In the genomic region with DNA sequence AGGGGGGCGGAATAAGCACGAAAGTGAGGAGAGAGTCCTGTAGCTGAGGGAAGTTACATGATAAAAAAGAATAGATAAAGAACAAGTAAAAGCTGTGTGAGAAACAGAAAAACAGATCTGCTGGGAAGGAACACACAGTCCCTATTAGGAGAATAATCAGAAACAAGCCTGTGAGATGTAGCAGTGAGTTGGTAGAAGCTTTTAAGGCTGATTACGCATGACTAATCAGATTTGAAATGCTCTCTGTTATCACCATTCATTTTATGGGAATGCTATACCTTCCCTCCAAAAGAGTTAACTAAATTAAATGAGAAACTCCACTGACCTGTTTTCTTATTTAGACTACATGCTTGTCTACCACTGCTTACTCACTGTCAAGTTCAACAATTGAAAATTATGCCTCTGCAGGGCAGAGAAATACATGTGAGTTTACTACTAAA, we compare ENCODE assay signal across 11 cellular contexts. TPM values are rescaled to one million over a fixed set of nuclear protein-coding genes. Genes with fewer than 3 reads are reported as not detected.
DNase-seq lines count a peak whose midpoint lies in the region; ATAC-seq and TF ChIP-seq lines count a peak whose summit lies in the region.
"Had no signal": no experiment of that assay in that cellular context is flagged by ENCODE, and none has a peak within 500 bp of the region (broad histone marks: within the 10 kb centered on the region; RNA-seq: fewer than 3 reads in every experiment).

No MANE protein-coding gene starts in this region.

- no peaks in the 10 kb centered on the region for H3K27me3 Mint-ChIP-seq in HFFc6 (ENCODE audit: insufficient read depth)

- no peaks in the 10 kb centered on the region; the same call in 1 of the 2 replicates for H3K36me3 Mint-ChIP-seq in HFFc6 (ENCODE audit: low read depth)

- peak overlapping the region in 8 of 10 donors; percentile 5 to 83 (median 27) for H3K27ac ChIP-seq in heart right ventricle
- H3K27ac ChIP-seq: KMS-11 had no signal

- H3K27ac Mint-ChIP-seq in HFFc6 = peak overlapping the region; percentile 90

- ATAC-seq in heart right ventricle (peak in 2 of 8 donors; percentile 23 to 28), left colon (no peak), GM18517 (IDR thresholded peaks at IDR 0.05; ENCODE audit: unreplicated experiment) (no peak)

- peak; percentile 21 for DNase-seq in HFFc6
- DNase-seq in astrocyte of the hippocampus (ENCODE audit: low read depth, low spot score) = peak; percentile 34
- no peak for DNase-seq in heart right ventricle
- no peak for DNase-seq in left colon
- DNase-seq in COLO668 (lab: John Stamatoyannopoulos, UW; ENCODE audit: unreplicated experiment) = no peak
- DNase-seq in NK-92 treated with Interleukin-12 subunit alpha and Interleukin-12 subunit beta, amount 100 ng/mL, for 24 hours (lab: John Stamatoyannopoulos, UW) = no peak
- DNase-seq: NCI-H774 had no signal

- H3K9me3 Mint-ChIP-seq in HFFc6 = no peaks in the 10 kb centered on the region
- H3K9me3 Mint-ChIP-seq: activated T-helper 1 cell treated with anti-CD3 and anti-CD28 coated beads, Interleukin-12 subunit alpha, Interleukin-12 subunit beta, Interleukin-2, Interleukin-4 antibody, amounts not matched to agents 30 ng/mL and 10 ng/mL and 1 ng/mL, durations not matched to agents 14 hours and 24 hours and 36 hours had no signal

- TF ChIP-seq CTCF in HFFc6 (IDR thresholded peaks at IDR 0.05) (no peak), heart right ventricle (IDR thresholded peaks at IDR 0.05) (no peak)

- H3K27me3 ChIP-seq in heart right ventricle = no peaks in the 10 kb centered on the region
- H3K27me3 ChIP-seq in skeletal muscle satellite cell (ENCODE audit: control insufficient read depth, insufficient read depth, low read length) = no peaks in the 10 kb centered on the region

- H3K4me3 ChIP-seq in heart right ventricle (no peak overlapping the region), skeletal muscle satellite cell (ENCODE audit: low read length) (peak overlapping the region; percentile 55)

- peaks cover 62% of the 10 kb centered on the region for H3K4me1 Mint-ChIP-seq in HFFc6 (ENCODE audit: low read depth)

- H3K4me2 ChIP-seq in skeletal muscle satellite cell (ENCODE audit: low read length) = peak overlapping the region; percentile 77
- H3K4me2 ChIP-seq: KMS-11 had no signal

- peak overlapping the region; percentile 79 for H3K4me3 Mint-ChIP-seq in HFFc6
- H3K4me3 Mint-ChIP-seq: activated T-helper 1 cell treated with anti-CD3 and anti-CD28 coated beads, Interleukin-12 subunit alpha, Interleukin-12 subunit beta, Interleukin-2, Interleukin-4 antibody, amounts not matched to agents 30 ng/mL and 10 ng/mL and 1 ng/mL, durations not matched to agents 14 hours and 24 hours and 36 hours had no signal

- 58 to 68% methylated on average over 3 of the region's 3 CpGs for WGBS in heart right ventricle, 2 donors

- H3K9me3 ChIP-seq in heart right ventricle (no peaks in the 10 kb centered on the region), skeletal muscle satellite cell (replicated peaks; ENCODE audit: low read length) (no peaks in the 10 kb centered on the region)

- peak overlapping the region; percentile 76 for H3K9ac ChIP-seq in skeletal muscle satellite cell (ENCODE audit: low read depth, low read length)
- H3K9ac ChIP-seq: KMS-11 had no signal

- H3K36me3 ChIP-seq in heart right ventricle (no peaks in the 10 kb centered on the region), skeletal muscle satellite cell (ENCODE audit: insufficient read depth, low read length) (no peaks in the 10 kb centered on the region)

- intact Hi-C loops in heart right ventricle (cut with DNase I) (no loop called here), left colon (cut with DNase I, micrococcal nuclease) (no loop called here)

- H3K4me1 ChIP-seq in heart right ventricle (peaks cover 5 to 89% (median 64%) of the 10 kb centered on the region in 9 donors), skeletal muscle satellite cell (ENCODE audit: control insufficient read depth, insufficient read depth, low read length) (peaks cover 54% of the 10 kb centered on the region)

RNA-seq across cellular contexts. Expression of gene REPS1, which starts 15.8 kb away (rescaled TPM):
- 10 to 100 TPM; 21.1 to 29.9 (median 26.2) TPM for total RNA-seq in HFFc6 (2021; fragmentation: NEBNext Ultra II Directional; extraction: Animal tissue kit (Norgen Biotek cat#: 25700))
- total RNA-seq in heart right ventricle (10 to 100 TPM; 30.2 to 43.9 (median 39.4) TPM), left colon (10 to 100 TPM; 30.2 to 33.2 TPM)
- polyA plus RNA-seq in heart right ventricle = 10 to 100 TPM; 34.0 to 43.2 TPM
- total RNA-seq in skeletal muscle satellite cell (2012; rRNA removed) = 58.3 and 71.9 TPM in 2 replicates

RNA-seq across cellular contexts. Expression of gene ABRACL, which starts 56.3 kb away (rescaled TPM):
- total RNA-seq in HFFc6 (2021; fragmentation: NEBNext Ultra II Directional; extraction: Animal tissue kit (Norgen Biotek cat#: 25700)) = 10 to 100 TPM; 18.3 to 25.5 (median 22.4) TPM
- total RNA-seq in heart right ventricle = 10 to 100 TPM in 2 of 10 donors, 1 to 10 TPM in 8; 2.6 to 13.9 (median 5.2) TPM
- 10 to 100 TPM; 10.3 to 20.8 TPM for polyA plus RNA-seq in heart right ventricle
- 61.8 and 75.0 TPM in 2 replicates for total RNA-seq in skeletal muscle satellite cell (2012; rRNA removed)
- 100 to 1,000 TPM; 110 to 117 TPM for total RNA-seq in left colon

Comparison
In these comparisons a context has a peak if more than half of its experiments do, and no peak if none do; other contexts are left out.
1. DNase-seq: peak in HFFc6 (single experiment) and astrocyte of the hippocampus (single experiment); none in heart right ventricle (0 of 2), left colon (0 of 2), COLO668 (single experiment) and NK-92 treated with Interleukin-12 subunit alpha and Interleukin-12 subunit beta, amount 100 ng/mL, for 24 hours (single experiment).
2. RNA of gene ABRACL, which starts 56.3 kb away (total RNA-seq): 110 to 117 TPM in left colon; 18.3 to 25.5 TPM in HFFc6 and 2.6 to 13.9 TPM in heart right ventricle; every median in the first group is over 4 times any median in the second.